10 cellular contexts compared by ENCODE assay signal in genomic region chr12:14373202-14373601, GRCh38. TPM values are rescaled to one million over a fixed set of nuclear protein-coding genes. Genes with fewer than 3 reads are reported as not detected.
A peak's percentile ranks its signal among the peaks of the same experiment; 100 is the strongest.
DNase-seq lines count a peak whose midpoint lies in the region; ATAC-seq, FAIRE-seq and TF ChIP-seq lines count a peak whose summit lies in the region.
"Had no signal": no experiment of that assay in that cellular context is flagged by ENCODE, and none has a peak within 500 bp of the region (broad histone marks: within the 10 kb centered on the region; RNA-seq: fewer than 3 reads in every experiment).

No MANE protein-coding gene starts in this region.

- peaks cover 7% of the 10 kb centered on the region for H3K9me3 Mint-ChIP-seq in mesothelial cell of epicardium

- peak overlapping the region; percentile 41; the same call in 1 of the 2 replicates for H3K4me3 ChIP-seq in ACC112 (ENCODE audit: low read depth, low read length)
- no peak overlapping the region for H3K4me3 ChIP-seq in K562
- H3K4me3 ChIP-seq in gastroesophageal sphincter, result no peak overlapping the region

- intact Hi-C loops in K562 (cut with micrococcal nuclease), result no loop called here

- no peak for TF ChIP-seq RAD21 in K562 (CRISPR knock-in tag; conservative IDR thresholded peaks at IDR 0.05 in 1 of 2, IDR thresholded peaks at IDR 0.05 in 1 of 2)

- peaks cover 87% of the 10 kb centered on the region for H3K79me2 ChIP-seq in ACC112 (ENCODE audit: control insufficient read depth, insufficient read depth, low read length, unreplicated experiment)
- peaks cover 83% of the 10 kb centered on the region for H3K79me2 ChIP-seq in K562 (ENCODE audit: control insufficient read depth, insufficient read depth, low read length)

- BruUV-seq in K562 (replicated peaks; lab: Mats Ljungman, UMichigan), result no TSS peak

- H3K27me3 ChIP-seq in ACC112 (ENCODE audit: insufficient read depth, low read length) (no peaks in the 10 kb centered on the region), K562 (ENCODE audit: control insufficient read depth in 2 of 2, insufficient read depth in 2 of 2, low read length in 2 of 2) (no peaks in the 10 kb centered on the region), gastroesophageal sphincter (no peaks in the 10 kb centered on the region)

- no peaks in the 10 kb centered on the region for H3K27me3 Mint-ChIP-seq in mesothelial cell of epicardium (ENCODE audit: low read depth)

- no peaks in the 10 kb centered on the region for H4K20me1 ChIP-seq in K562 (replicated peaks; ENCODE audit: control insufficient read depth, insufficient read depth, low read length)

- no peak overlapping the region for H3K9ac ChIP-seq in K562 (ENCODE audit: insufficient read depth in 1 of 2, low read depth in 2 of 2, low read length in 2 of 2)

- H3K36me3 ChIP-seq in ACC112 (ENCODE audit: insufficient read depth, low read length) (0 out of 2 replicates have a peak, but pooled peaks cover 9% of the 10 kb centered on the region), K562 (ENCODE audit: control insufficient read depth, insufficient read depth, low read length) (no peaks in the 10 kb centered on the region), gastroesophageal sphincter (peaks cover 0 to 14% of the 10 kb centered on the region in 2 donors)

- no peak overlapping the region for H2AFZ ChIP-seq in ACC112 (ENCODE audit: low read length, unreplicated experiment)
- H2AFZ ChIP-seq in K562 (ENCODE audit: low read depth, low read length), result 0 out of 2 replicates have a peak overlapping the region, but pooled peaks have one; percentile 35

- H3K9me1 ChIP-seq in K562 (ENCODE audit: control insufficient read depth, insufficient read depth, low read length), result no peaks in the 10 kb centered on the region

- DNase-seq in HPDE6-E6E7 (ENCODE audit: extremely low spot score) (peak; percentile 32), K562 (ENCODE audit: extremely low read depth in 1 of 4, low spot score in 3 of 4) (no peak), mesothelial cell of epicardium (ENCODE audit: low spot score in 2 of 2, unreplicated experiment in 2 of 2) (no peak), NCI-H446 (lab: John Stamatoyannopoulos, UW) (no peak)
- DNase-seq in effector CD4-positive, alpha-beta T cell, result no peak
- DNase-seq: DMS79 had no signal

- no peak overlapping the region for H3K4me2 ChIP-seq in K562 (ENCODE audit: insufficient read depth, low read length)

- H3K4me1 ChIP-seq in ACC112 (ENCODE audit: control insufficient read depth, insufficient read depth, low read length, unreplicated experiment), result peaks cover 24% of the 10 kb centered on the region
- no peaks in the 10 kb centered on the region for H3K4me1 ChIP-seq in K562 (replicated peaks in 1 of 2; ENCODE audit: control insufficient read depth in 2 of 2, insufficient read depth in 2 of 2, low read length in 2 of 2)
- peaks cover 2 to 38% (median 3%) of the 10 kb centered on the region in 3 donors for H3K4me1 ChIP-seq in gastroesophageal sphincter

- POLR2A ChIA-PET in K562 (lab: Yijun Ruan, JAX), result no interaction called here

- peak overlapping the region; percentile 71 for H3K27ac ChIP-seq in ACC112 (ENCODE audit: low read depth, low read length)
- H3K27ac ChIP-seq in K562 (ENCODE audit: extremely low read depth, low read depth, low read length), result no peak overlapping the region
- H3K27ac ChIP-seq in gastroesophageal sphincter, result peak overlapping the region in 1 of 4 donors; percentile 3
- H3K27ac ChIP-seq: HL-60 had no signal

- no peaks in the 10 kb centered on the region for H3K9me3 ChIP-seq in K562 (replicated peaks; ENCODE audit: control insufficient read depth, insufficient read depth, low read depth, low read length)
- no peaks in the 10 kb centered on the region for H3K9me3 ChIP-seq in gastroesophageal sphincter

- CTCF ChIA-PET in K562 (lab: Yijun Ruan, JAX; ENCODE audit: low intra/inter-chr PET ratio), result no interaction called here

- H3K36me3 Mint-ChIP-seq in mesothelial cell of epicardium, result peaks cover 21% of the 10 kb centered on the region

- no peak overlapping the region for H3K4me3 Mint-ChIP-seq in mesothelial cell of epicardium

- peak overlapping the region; percentile 83 for H3K27ac Mint-ChIP-seq in mesothelial cell of epicardium

- in situ Hi-C loops in K562 (cut with MboI), result no loop called here

- ATAC-seq in K562, result peak; percentile 42; the same call in 2 of the 3 replicates
- no peak for ATAC-seq in GM21423 (IDR thresholded peaks at IDR 0.05; ENCODE audit: unreplicated experiment)
- ATAC-seq in gastroesophageal sphincter, result no peak

- TF ChIP-seq POLR2A in K562 (conservative IDR thresholded peaks at IDR 0.05) (no peak), gastroesophageal sphincter (IDR thresholded peaks at IDR 0.05) (no peak)

- FAIRE-seq in K562 (lab: Jason Lieb, UNC), result no peak

- peaks cover 36% of the 10 kb centered on the region for H3K4me1 Mint-ChIP-seq in mesothelial cell of epicardium

- TF ChIP-seq CTCF in K562 (IDR thresholded peaks at IDR 0.05 in 2 of 3, conservative IDR thresholded peaks at IDR 0.05 in 1 of 3; ENCODE audit: insufficient read depth in 2 of 3, low read depth in 1 of 3, low read length in 3 of 3), result no peak
- TF ChIP-seq CTCF in mesothelial cell of epicardium (IDR thresholded peaks at IDR 0.05; ENCODE audit: unreplicated experiment), result no peak
- TF ChIP-seq CTCF in gastroesophageal sphincter (IDR thresholded peaks at IDR 0.05), result no peak

- TF ChIP-seq EP300 in K562 (IDR thresholded peaks at IDR 0.05; ENCODE audit: low read length) (no peak), gastroesophageal sphincter (IDR thresholded peaks at IDR 0.05) (no peak)

TF ChIP-seq in K562, 482 proteins besides CTCF, POLR2A, EP300 and RAD21 (continues in another document):
- TF ChIP-seq ILF3 (IDR thresholded peaks at IDR 0.05; ENCODE audit: borderline replicate concordance) (no peak), PRMT5 (CRISPR knock-in tag; IDR thresholded peaks at IDR 0.05) (no peak), RBBP5 (IDR thresholded peaks at IDR 0.05; ENCODE audit: borderline replicate concordance, insufficient read depth, low read length, poor library complexity, severe bottlenecking) (no peak), SIRT6 (IDR thresholded peaks at IDR 0.05; ENCODE audit: low read depth, low read length) (no peak), HDAC8 (tag; IDR thresholded peaks at IDR 0.05) (no peak), JUND (IDR thresholded peaks at IDR 0.05; ENCODE audit: borderline replicate concordance, low read depth, low read length) (no peak), JUND (tag; IDR thresholded peaks at IDR 0.05; ENCODE audit: borderline replicate concordance, low read depth, low read length) (no peak), RBM14 (IDR thresholded peaks at IDR 0.05; ENCODE audit: borderline replicate concordance, insufficient read depth, low read depth, low read length) (no peak), ZNF444 (CRISPR knock-in tag; IDR thresholded peaks at IDR 0.05) (no peak), CREB3 (tag; conservative IDR thresholded peaks at IDR 0.05; ENCODE audit: low read depth) (no peak), ZNF224 (CRISPR knock-in tag; IDR thresholded peaks at IDR 0.05) (no peak), PTTG1 (tag; IDR thresholded peaks at IDR 0.05; ENCODE audit: low read depth) (no peak)
- TF ChIP-seq, protein P1, sequence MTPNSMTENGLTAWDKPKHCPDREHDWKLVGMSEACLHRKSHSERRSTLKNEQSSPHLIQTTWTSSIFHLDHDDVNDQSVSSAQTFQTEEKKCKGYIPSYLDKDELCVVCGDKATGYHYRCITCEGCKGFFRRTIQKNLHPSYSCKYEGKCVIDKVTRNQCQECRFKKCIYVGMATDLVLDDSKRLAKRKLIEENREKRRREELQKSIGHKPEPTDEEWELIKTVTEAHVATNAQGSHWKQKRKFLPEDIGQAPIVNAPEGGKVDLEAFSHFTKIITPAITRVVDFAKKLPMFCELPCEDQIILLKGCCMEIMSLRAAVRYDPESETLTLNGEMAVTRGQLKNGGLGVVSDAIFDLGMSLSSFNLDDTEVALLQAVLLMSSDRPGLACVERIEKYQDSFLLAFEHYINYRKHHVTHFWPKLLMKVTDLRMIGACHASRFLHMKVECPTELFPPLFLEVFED (CRISPR knock-in tag; conservative IDR thresholded peaks at IDR 0.05), result no peak

RNA-seq across cellular contexts. Expression of gene ATF7IP, which starts 7.7 kb away (rescaled TPM):
- total RNA-seq in K562 (2011; cell fraction: chromatin; rRNA removed; ENCODE audit: low replicate concordance), result 14.3 and 114 TPM in 2 replicates
- total RNA-seq in K562 (2011; cell fraction: nucleolus; rRNA removed), result 6.0 and 11.7 TPM in 2 replicates
- 26.8 and 42.1 TPM in 2 replicates for total RNA-seq in K562 (2011; cell fraction: nucleoplasm; rRNA removed)
- total RNA-seq in K562 (2014; rRNA removed), result 9.7 and 11.0 TPM in 2 replicates
- 21.1 and 22.2 TPM in 2 replicates for total RNA-seq in K562 (2014; rRNA removed; fragmentation: Illumina TruSeq; extraction: Trizol)
- 19.6 and 19.9 TPM in 2 replicates for total RNA-seq in K562 (2015; rRNA removed; fragmentation: Illumina TruSeq; extraction: Trizol)
- total RNA-seq in K562 (2021), result 27.1 and 28.0 TPM in 2 replicates
- polyA plus RNA-seq in K562 (2011; rRNA removed), result 4.2 and 8.4 TPM in 2 replicates
- 4.6 and 6.6 TPM in 2 replicates for polyA plus RNA-seq in K562 (2011; cell fraction: cytosol; rRNA removed)
- 11.4 and 12.4 TPM in 2 replicates for polyA plus RNA-seq in K562 (2011; cell fraction: nucleus; rRNA removed)
- 7.3 and 12.0 TPM in 2 replicates for polyA plus RNA-seq in K562 (2012)
- polyA plus RNA-seq in K562 (2014; fragmentation: Illumina TruSeq; extraction: Trizol), result 11.7 and 13.7 TPM in 2 replicates
- 1 to 10 TPM; 2.8 to 3.5 TPM for polyA plus RNA-seq in K562 (2014; fragmentation: Nextera tagmentation; extraction: Ambion mirVana)
- 6.0 and 7.0 TPM in 2 replicates for polyA plus RNA-seq in K562 (2014; rRNA removed)
- 22.9 and 34.8 TPM in 2 replicates for polyA minus RNA-seq in K562 (2011; rRNA and poly(A)+ RNA removed)
- polyA minus RNA-seq in K562 (2011; cell fraction: cytosol; rRNA and poly(A)+ RNA removed), result 14.7 and 15.1 TPM in 2 replicates
- polyA minus RNA-seq in K562 (2011; cell fraction: nucleus; rRNA and poly(A)+ RNA removed), result 13.7 and 25.0 TPM in 2 replicates
- 176 to 192 TPM (median 177 TPM) in 3 replicates for total RNA-seq in mesothelial cell of epicardium
- total RNA-seq in gastroesophageal sphincter, result 10 to 100 TPM; 32.0 to 71.8 (median 32.7) TPM
